In the genomic region with DNA sequence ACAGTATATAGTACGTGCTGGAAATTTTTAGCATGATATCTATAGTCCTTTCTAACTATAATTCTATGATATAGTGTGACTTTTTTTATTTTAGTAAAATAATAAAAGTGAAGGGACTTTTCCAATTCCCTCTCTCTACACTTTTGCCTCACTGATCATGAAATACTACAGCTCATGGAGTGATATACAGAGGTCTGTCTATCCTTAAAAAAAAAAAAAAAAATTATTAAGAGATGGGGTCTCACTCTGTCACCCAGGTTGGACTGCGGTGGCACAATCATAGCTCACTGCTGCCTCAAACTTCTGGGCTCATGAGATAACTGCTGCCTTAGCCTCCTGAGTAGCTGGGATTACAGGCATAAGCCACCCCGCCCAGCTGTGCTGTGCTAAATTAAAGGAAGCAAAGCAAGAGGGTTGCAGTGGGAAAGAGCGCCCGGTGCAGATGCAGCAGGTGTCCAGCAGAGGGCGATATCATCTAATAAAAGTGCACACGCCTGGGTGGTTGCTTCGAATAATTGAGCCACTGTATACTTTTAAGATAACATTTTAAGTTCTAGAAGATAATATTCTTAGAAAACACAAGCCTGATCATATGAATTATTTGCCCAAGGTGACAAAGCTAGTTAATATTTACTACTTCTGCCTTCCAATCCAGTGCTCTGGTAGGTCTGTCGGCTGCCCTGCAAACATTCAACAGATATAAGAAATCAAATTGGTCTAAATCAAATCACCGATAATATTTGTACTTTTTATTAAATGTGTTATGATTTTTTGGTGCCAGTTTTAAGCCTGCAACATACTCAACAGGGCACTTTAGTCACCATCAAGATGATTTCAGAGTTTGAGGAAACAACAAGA, we compare ENCODE assay signal across 8 cellular contexts.
DNase-seq lines count a peak whose midpoint lies in the region; FAIRE-seq and TF ChIP-seq lines count a peak whose summit lies in the region.

No MANE protein-coding gene starts in this region.

- DNase-seq in GM12864 (ENCODE audit: low read depth), result peak; percentile 8
- DNase-seq in HFF-Myc (ENCODE audit: extremely low read depth, low read depth), result peak; percentile 48
- DNase-seq in NCI-H1105 (lab: John Stamatoyannopoulos, UW), result peak; percentile 13
- DNase-seq in T-helper 2 cell, result peak; percentile 6 to 46 (median 14)
- DNase-seq in astrocyte of the hippocampus (ENCODE audit: low read depth, low spot score), result peak; percentile 82
- peak; percentile 16 for DNase-seq in iPS DF 4.7 (ENCODE audit: extremely low read depth, low spot score)
- peak; percentile 55 for DNase-seq in stimulated activated CD4-positive, alpha-beta T cell treated with anti-CD3 and anti-CD28 coated beads, Interleukin-12 subunit alpha, Interleukin-12 subunit beta, amount 100 ng/mL, for 4 hours
- DNase-seq in GM12892 (ENCODE audit: insufficient read length), result no peak

- no peak for FAIRE-seq in GM12892 (lab: Jason Lieb, UNC)

- TF ChIP-seq CTCF in GM12864 (IDR thresholded peaks at IDR 0.05; ENCODE audit: low read depth, low read length, missing control alignments) (peak; percentile 89), HFF-Myc (IDR thresholded peaks at IDR 0.05; ENCODE audit: low read depth, low read length, missing control alignments) (peak; percentile 86)

- no peak for TF ChIP-seq POLR2A in GM12892 (IDR thresholded peaks at IDR 0.05; ENCODE audit: low read depth, low read length)

- H3K4me3 ChIP-seq in GM12864 (ENCODE audit: low read depth, low read length) (no peak overlapping the region), HFF-Myc (replicated peaks; ENCODE audit: low read depth, low read length) (no peak overlapping the region)
